In the genomic region with DNA sequence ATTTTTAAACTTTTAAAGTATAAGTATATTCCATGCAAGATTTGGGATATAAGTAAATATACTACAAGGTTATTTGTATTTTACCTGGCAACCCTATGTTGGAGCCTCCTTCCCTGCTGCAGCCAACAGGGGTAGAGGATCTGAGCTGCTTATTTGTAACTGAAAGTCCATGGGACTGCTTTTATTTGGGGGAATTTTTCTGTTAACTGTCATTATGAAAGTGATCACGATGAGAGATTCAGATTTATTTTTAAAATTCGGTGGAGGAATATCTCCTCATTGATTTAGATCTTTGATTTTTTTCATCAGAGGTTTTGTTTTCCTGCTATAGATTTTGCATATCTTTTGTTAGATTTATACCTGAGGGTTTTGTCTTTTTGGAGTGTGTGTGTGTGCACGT, we compare ENCODE assay signal across 23 cellular contexts.
"Had no signal": no experiment of that assay in that cellular context is flagged by ENCODE, and none has a peak within 500 bp of the region (broad histone marks: within the 10 kb centered on the region; RNA-seq: fewer than 3 reads in every experiment).

No MANE protein-coding gene starts in this region.

- H3K27ac Mint-ChIP-seq: endodermal cell, immature natural killer cell, memory B cell, mesothelial cell of epicardium, natural killer cell, progenitor cell of endocrine pancreas had no signal

- H3K27me3 ChIP-seq: foreskin keratinocyte, ovary, tibial artery, upper lobe of left lung, vagina had no signal

- H3K36me3 ChIP-seq: left ventricle myocardium inferior, lower lobe of right lung, ovary, tibial artery, upper lobe of left lung, vagina had no signal

- H3K27me3 Mint-ChIP-seq: memory B cell had no signal

- ATAC-seq: foreskin keratinocyte; left cardiac atrium; lower lobe of right lung; natural killer cell; right cardiac atrium; stimulated activated naive CD8-positive, alpha-beta T cell treated with anti-CD3 and anti-CD28 coated beads, Interleukin-15, Interleukin-2, amounts not matched to agents 100 U/mL and 50 U/mL, for 24 hours had no signal

- H3K27ac ChIP-seq: foreskin keratinocyte, left ventricle myocardium inferior, lower lobe of right lung, ovary, tibial artery, upper lobe of left lung, vagina had no signal

- H3K9me3 ChIP-seq: left ventricle myocardium inferior, lower lobe of right lung, ovary, tibial artery, upper lobe of left lung, vagina had no signal

- H3K4me3 Mint-ChIP-seq: endodermal cell, immature natural killer cell, memory B cell, mesothelial cell of epicardium, natural killer cell, neural crest cell had no signal

- FAIRE-seq: endothelial cell of umbilical vein, kidney, small intestine had no signal

- DNase-seq: effector CD4-positive, alpha-beta T cell; endodermal cell; erythroblast; foreskin keratinocyte; immature natural killer cell; kidney; left cardiac atrium; left ventricle myocardium inferior; lower lobe of right lung; natural killer cell; ovary; right cardiac atrium; small intestine; stimulated activated CD4-positive, alpha-beta T cell treated with anti-CD3 and anti-CD28 coated beads, Interleukin-12 subunit alpha, Interleukin-12 subunit beta, amount 100 ng/mL, for 4 hours; stimulated activated naive CD8-positive, alpha-beta T cell treated with anti-CD3 and anti-CD28 coated beads, Interleukin-15, Interleukin-2, amounts not matched to agents 100 U/mL and 50 U/mL, for 24 hours; tibial artery; upper lobe of left lung had no signal

- H3K4me1 ChIP-seq: foreskin keratinocyte, lower lobe of right lung, tibial artery, vagina had no signal

- H3K36me3 Mint-ChIP-seq: immature natural killer cell, mesothelial cell of epicardium, natural killer cell had no signal

- H3K9me3 Mint-ChIP-seq: endodermal cell, immature natural killer cell, memory B cell, mesothelial cell of epicardium, natural killer cell, neural crest cell had no signal

- H3K4me3 ChIP-seq: left ventricle myocardium inferior, lower lobe of right lung, ovary, tibial artery, upper lobe of left lung, vagina had no signal
